14 cellular contexts compared by ENCODE assay signal in genomic region chr22:50546326-50547230, GRCh38. TPM values are rescaled to one million over a fixed set of nuclear protein-coding genes. Genes with fewer than 3 reads are reported as not detected.
DNase-seq lines count a peak whose midpoint lies in the region; ATAC-seq and TF ChIP-seq lines count a peak whose summit lies in the region.
"Had no signal": no experiment of that assay in that cellular context is flagged by ENCODE, and none has a peak within 500 bp of the region (broad histone marks: within the 10 kb centered on the region; RNA-seq: fewer than 3 reads in every experiment).

No MANE protein-coding gene starts in this region.

- H3K9me3 Mint-ChIP-seq in activated T-cell treated with anti-CD3 and anti-CD28 coated beads, Interleukin-2, amount 50 U/mL, for 24 hours = no peaks in the 10 kb centered on the region
- no peaks in the 10 kb centered on the region for H3K9me3 Mint-ChIP-seq in stimulated activated memory B cell treated with anti-CD40 and anti-IgM and Interleukin-4, amounts not matched to agents 10 μg/mL and 1 μg/mL and 100 μg/mL, for 72 hours

- H3K9me3 ChIP-seq in SK-N-MC (ENCODE audit: low read depth, low read length) (no peaks in the 10 kb centered on the region), uterus (no peaks in the 10 kb centered on the region)

- peak overlapping the region; percentile 62; the same call in 1 of the 2 replicates for H3K27ac ChIP-seq in SK-N-MC
- no peak overlapping the region for H3K27ac ChIP-seq in uterus

- peak overlapping the region; percentile 50 for H3K27ac Mint-ChIP-seq in activated T-cell treated with anti-CD3 and anti-CD28 coated beads, Interleukin-2, amount 50 U/mL, for 24 hours
- H3K27ac Mint-ChIP-seq in stimulated activated memory B cell treated with anti-CD40 and anti-IgM and Interleukin-4, amounts not matched to agents 10 μg/mL and 1 μg/mL and 100 μg/mL, for 72 hours = peak overlapping the region; percentile 89

- peak overlapping the region; percentile 23 for H3K4me3 Mint-ChIP-seq in activated T-cell treated with anti-CD3 and anti-CD28 coated beads, Interleukin-2, amount 50 U/mL, for 24 hours
- H3K4me3 Mint-ChIP-seq in stimulated activated memory B cell treated with anti-CD40 and anti-IgM and Interleukin-4, amounts not matched to agents 10 μg/mL and 1 μg/mL and 100 μg/mL, for 72 hours = no peak overlapping the region

- peaks cover 13 to 14% of the 10 kb centered on the region in 2 donors for H3K27me3 ChIP-seq in uterus

- H3K4me1 ChIP-seq in uterus = peaks cover 0 to 12% of the 10 kb centered on the region in 2 donors

- intact Hi-C loops in uterus (cut with DNase I; ENCODE audit: low total_unique reads) = no loop called here

- H3K36me3 Mint-ChIP-seq in activated T-cell treated with anti-CD3 and anti-CD28 coated beads, Interleukin-2, amount 50 U/mL, for 24 hours (ENCODE audit: low read depth) = peaks cover 3% of the 10 kb centered on the region
- H3K36me3 Mint-ChIP-seq in stimulated activated memory B cell treated with anti-CD40 and anti-IgM and Interleukin-4, amounts not matched to agents 10 μg/mL and 1 μg/mL and 100 μg/mL, for 72 hours = no peaks in the 10 kb centered on the region

- no peak for DNase-seq in activated T-cell treated with anti-CD3 and anti-CD28 coated beads, Interleukin-2, amount 50 U/mL, for 24 hours
- DNase-seq in activated T-cell treated with anti-CD3 and anti-CD28 coated beads, Interleukin-2, amount 50 U/mL, for 48 hours = no peak
- no peak for DNase-seq in SK-N-MC (ENCODE audit: low read depth, low spot score)
- no peak for DNase-seq in fibroblast of the aortic adventitia (ENCODE audit: low read depth)
- DNase-seq in stimulated activated CD4-positive, alpha-beta T cell treated with anti-CD3 and anti-CD28 coated beads, Interleukin-4, amount 100 ng/mL, for 4 hours = no peak
- no peak for DNase-seq in uterus
- no peak for DNase-seq in stimulated activated CD4-positive, alpha-beta T cell treated with anti-CD3 and anti-CD28 coated beads, Interleukin-1b, Interleukin-23, amount 100 ng/mL, for 48 hours
- DNase-seq: DMS79 treated with DMSO at 0.1 percent for 48 hours, MM.1S, NCI-H2081 treated with DMSO at 0.1 percent for 48 hours, NCI-H82 had no signal

- H3K27me3 Mint-ChIP-seq in activated T-cell treated with anti-CD3 and anti-CD28 coated beads, Interleukin-2, amount 50 U/mL, for 24 hours = no peaks in the 10 kb centered on the region
- no peaks in the 10 kb centered on the region for H3K27me3 Mint-ChIP-seq in stimulated activated memory B cell treated with anti-CD40 and anti-IgM and Interleukin-4, amounts not matched to agents 10 μg/mL and 1 μg/mL and 100 μg/mL, for 72 hours

- H3K4me3 ChIP-seq in SK-N-MC = no peak overlapping the region
- peak overlapping the region; percentile 54 for H3K4me3 ChIP-seq in fibroblast of the aortic adventitia (ENCODE audit: low read depth, low read length)
- no peak overlapping the region for H3K4me3 ChIP-seq in uterus

- peaks cover 61% of the 10 kb centered on the region for H3K4me1 Mint-ChIP-seq in activated T-cell treated with anti-CD3 and anti-CD28 coated beads, Interleukin-2, amount 50 U/mL, for 24 hours (ENCODE audit: low read depth)
- H3K4me1 Mint-ChIP-seq in stimulated activated memory B cell treated with anti-CD40 and anti-IgM and Interleukin-4, amounts not matched to agents 10 μg/mL and 1 μg/mL and 100 μg/mL, for 72 hours = peaks cover 53% of the 10 kb centered on the region

- no peak for TF ChIP-seq CTCF in fibroblast of the aortic adventitia (IDR thresholded peaks at IDR 0.05; ENCODE audit: insufficient read depth, low read length)
- no peak for TF ChIP-seq CTCF in uterus (IDR thresholded peaks at IDR 0.05)

- H3K9ac ChIP-seq in SK-N-MC (ENCODE audit: insufficient read length) = peak overlapping the region; percentile 62

- H3K36me3 ChIP-seq in SK-N-MC (ENCODE audit: insufficient read depth, low read length) (no peaks in the 10 kb centered on the region), uterus (no peaks in the 10 kb centered on the region)

- peak; percentile 50 for ATAC-seq in stimulated activated memory B cell treated with anti-CD40 and anti-IgM and Interleukin-4, amounts not matched to agents 10 μg/mL and 1 μg/mL and 100 μg/mL, for 72 hours

- no peak for TF ChIP-seq POLR2A in uterus (IDR thresholded peaks at IDR 0.05)

RNA-seq across cellular contexts. Expression of gene KLHDC7B, which starts 0.9 kb away (rescaled TPM):
- 1.1 and 2.4 TPM in 2 replicates for total RNA-seq in fibroblast of the aortic adventitia (ENCODE audit: low replicate concordance)
- total RNA-seq in uterus = not detected
- total RNA-seq: dermis microvascular lymphatic vessel endothelial cell, subcutaneous adipose tissue had no signal

RNA-seq across cellular contexts. Expression of gene SYCE3, which starts 16.1 kb away (rescaled TPM):
- not detected in 2 replicates for total RNA-seq in fibroblast of the aortic adventitia (ENCODE audit: low replicate concordance)
- not detected for total RNA-seq in uterus
- total RNA-seq: dermis microvascular lymphatic vessel endothelial cell had no signal

RNA-seq across cellular contexts. Expression of gene TYMP, which starts 16.8 kb away (rescaled TPM):
- total RNA-seq in fibroblast of the aortic adventitia (ENCODE audit: low replicate concordance) (22.7 and 23.7 TPM in 2 replicates), uterus (10 to 100 TPM in 3 of 4 donors, 1 to 10 TPM in 1; 4.4 to 21.5 (median 15.6) TPM)

RNA-seq across cellular contexts. Expression of gene SCO2, which starts 21.2 kb away (rescaled TPM):
- total RNA-seq in fibroblast of the aortic adventitia (ENCODE audit: low replicate concordance) (0.49 and 3.4 TPM in 2 replicates), uterus (1 to 10 TPM in 2 of 4 donors, not detected in 2; 3.5 to 3.9 TPM)

RNA-seq across cellular contexts. Expression of gene CPT1B, which starts 31.6 kb away (rescaled TPM):
- total RNA-seq in fibroblast of the aortic adventitia (ENCODE audit: low replicate concordance) = 1.1 TPM in 1 of 2 replicates, not detected in the other
- 10 to 100 TPM in 1 of 4 donors, 1 to 10 TPM in 1, under 1 TPM in 1, not detected in 1; 0.51 to 10.4 (median 7.2) TPM for total RNA-seq in uterus
